8 cellular contexts compared by ENCODE assay signal in the genomic region with DNA sequence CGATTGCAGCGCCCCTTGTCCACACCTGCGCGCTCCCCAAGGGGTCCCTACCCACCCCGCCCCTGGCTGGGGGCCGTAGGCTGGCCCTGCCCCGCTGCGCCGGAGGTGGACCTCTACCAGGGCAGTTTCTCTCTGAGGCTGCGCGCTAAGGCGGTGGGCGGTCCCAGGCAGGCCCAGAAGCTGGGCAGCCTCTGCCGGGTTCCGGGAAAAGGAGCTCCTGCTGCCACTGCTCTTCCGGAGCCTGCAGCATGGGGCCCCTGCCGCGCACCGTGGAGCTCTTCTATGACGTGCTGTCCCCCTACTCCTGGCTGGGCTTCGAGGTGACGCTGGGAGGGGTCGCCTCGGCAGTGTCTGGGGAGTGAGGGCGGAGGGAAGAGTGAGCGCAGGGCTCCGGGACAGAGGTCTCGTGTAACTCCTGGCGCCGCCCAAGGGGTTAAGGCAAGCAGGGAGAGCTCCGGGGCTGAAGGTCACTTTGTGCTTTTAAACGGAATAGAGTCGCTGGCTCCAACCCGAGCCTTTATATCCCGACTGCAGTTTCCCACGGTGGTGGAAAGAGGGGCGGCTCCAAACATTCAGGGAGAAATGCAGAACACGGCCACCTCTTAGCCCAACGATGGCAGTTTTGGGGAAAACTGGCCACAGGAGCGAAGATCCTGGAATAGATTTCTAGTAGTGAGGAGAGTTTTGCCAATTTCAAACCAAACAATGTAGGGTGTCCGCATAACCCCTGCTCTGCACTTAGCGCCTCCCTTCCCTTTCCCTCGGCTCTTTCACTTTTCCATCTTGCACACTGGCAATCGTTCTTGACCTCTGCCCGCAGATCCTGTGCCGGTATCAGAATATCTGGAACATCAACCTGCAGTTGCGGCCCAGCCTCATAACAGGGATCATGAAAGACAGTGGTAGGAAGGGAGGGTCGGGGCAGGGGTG. TPM values are rescaled to one million over a fixed set of nuclear protein-coding genes. Genes with fewer than 3 reads are reported as not detected.
DNase-seq lines count a peak whose midpoint lies in the region; ATAC-seq and TF ChIP-seq lines count a peak whose summit lies in the region.

A gene (plus strand): TSS at position 176 of the 930 bp plus-strand sequence. CDS start 73 bp downstream, at position 249.

- H3K27ac ChIP-seq in neural cell (ENCODE audit: low read length) = no peak within 1 kb of the TSS
- peak within 1 kb of the TSS; percentile 89 to 95 (median 93) for H3K27ac ChIP-seq in stomach

- H3F3A ChIP-seq in neural cell (ENCODE audit: insufficient read depth, low read length, poor library complexity, severe bottlenecking) = no peaks in the 10 kb centered on the region

- no peak within 1 kb of the TSS for H3K4me2 ChIP-seq in neural cell (ENCODE audit: low read length)

- TF ChIP-seq CTCF in neural cell (IDR thresholded peaks at IDR 0.05; ENCODE audit: poor library complexity, severe bottlenecking) (no peak), stomach (IDR thresholded peaks at IDR 0.05) (no peak)

- H3K9me3 ChIP-seq in neural cell (ENCODE audit: low read length) (no peaks in the 10 kb centered on the region), stomach (no peaks in the 10 kb centered on the region)

- WGBS in stomach, 5 donors = 0 to 2% (median 1%) methylated on average over 30 to 48 of the region's 48 CpGs

- peak within 1 kb of the TSS; percentile 57 for H3K9ac ChIP-seq in neural cell (ENCODE audit: low read length)

- H3K4me3 ChIP-seq in neural cell (ENCODE audit: low read length) = peak within 1 kb of the TSS; percentile 70
- peak within 1 kb of the TSS; percentile 79 to 88 (median 81) for H3K4me3 ChIP-seq in stomach

- peak within 1 kb of the TSS; percentile 56 for H2AFZ ChIP-seq in neural cell (ENCODE audit: low read depth, low read length)

- H3K27me3 ChIP-seq in neural cell (ENCODE audit: insufficient read depth, low read depth, low read length) (no peaks in the 10 kb centered on the region), stomach (no peaks in the 10 kb centered on the region)

- H4K20me1 ChIP-seq in neural cell (ENCODE audit: insufficient read depth) = no peaks in the 10 kb centered on the region

- TF ChIP-seq RAD21 in neural cell (conservative IDR thresholded peaks at IDR 0.05) = no peak

- no peaks in the 10 kb centered on the region for H3K79me2 ChIP-seq in neural cell (replicated peaks; ENCODE audit: insufficient read depth, low read length)

- intact Hi-C loops in stomach (cut with DNase I; ENCODE audit: low total_unique reads) = no loop called here

- H3K9me2 ChIP-seq in neural cell (ENCODE audit: insufficient read depth, low read length) = no peaks in the 10 kb centered on the region

- H3K4me1 ChIP-seq in stomach = peaks cover 13 to 37% (median 28%) of the 10 kb centered on the region in 4 donors

- TF ChIP-seq POLR2A in Raji (IDR thresholded peaks at IDR 0.05; ENCODE audit: insufficient read depth, low read depth, low read length) (peak; percentile 96), stomach (IDR thresholded peaks at IDR 0.05) (peak in 2 of 4 donors; percentile 15 to 56)

- DNase-seq in DMS53 (lab: John Stamatoyannopoulos, UW) = peak; percentile 87
- peak; percentile 63 for DNase-seq in HuH-7.5 (ENCODE audit: low spot score)
- DNase-seq in activated effector memory CD4-positive, alpha-beta T cell treated with anti-CD3 and anti-CD28 coated beads, Interleukin-2, amount 50 U/mL, for 16 hours = peak; percentile 94
- peak; percentile 31 for DNase-seq in fibroblast of the conjunctiva (ENCODE audit: low read depth)
- peak; percentile 85 for DNase-seq in stomach

- H3K36me3 ChIP-seq in neural cell (ENCODE audit: insufficient read depth, low read length) (no peaks in the 10 kb centered on the region), stomach (peaks cover 19 to 33% (median 22%) of the 10 kb centered on the region in 4 donors)

- peak; percentile 94 for ATAC-seq in GM21526 (IDR thresholded peaks at IDR 0.05; ENCODE audit: low FRiP score, unreplicated experiment)

- TF ChIP-seq EP300 in neural cell (conservative IDR thresholded peaks at IDR 0.05; ENCODE audit: poor library complexity, severe bottlenecking) (no peak), stomach (IDR thresholded peaks at IDR 0.05) (no peak)

TF ChIP-seq in neural cell, 6 proteins besides CTCF, POLR2A, EP300 and RAD21:
- TF ChIP-seq TAF1 (IDR thresholded peaks at IDR 0.05; ENCODE audit: low read depth) (no peak), EZH2 (IDR thresholded peaks at IDR 0.05; ENCODE audit: borderline replicate concordance, insufficient read depth, low read length, poor library complexity, severe bottlenecking) (no peak)
- TF ChIP-seq, protein P1, sequence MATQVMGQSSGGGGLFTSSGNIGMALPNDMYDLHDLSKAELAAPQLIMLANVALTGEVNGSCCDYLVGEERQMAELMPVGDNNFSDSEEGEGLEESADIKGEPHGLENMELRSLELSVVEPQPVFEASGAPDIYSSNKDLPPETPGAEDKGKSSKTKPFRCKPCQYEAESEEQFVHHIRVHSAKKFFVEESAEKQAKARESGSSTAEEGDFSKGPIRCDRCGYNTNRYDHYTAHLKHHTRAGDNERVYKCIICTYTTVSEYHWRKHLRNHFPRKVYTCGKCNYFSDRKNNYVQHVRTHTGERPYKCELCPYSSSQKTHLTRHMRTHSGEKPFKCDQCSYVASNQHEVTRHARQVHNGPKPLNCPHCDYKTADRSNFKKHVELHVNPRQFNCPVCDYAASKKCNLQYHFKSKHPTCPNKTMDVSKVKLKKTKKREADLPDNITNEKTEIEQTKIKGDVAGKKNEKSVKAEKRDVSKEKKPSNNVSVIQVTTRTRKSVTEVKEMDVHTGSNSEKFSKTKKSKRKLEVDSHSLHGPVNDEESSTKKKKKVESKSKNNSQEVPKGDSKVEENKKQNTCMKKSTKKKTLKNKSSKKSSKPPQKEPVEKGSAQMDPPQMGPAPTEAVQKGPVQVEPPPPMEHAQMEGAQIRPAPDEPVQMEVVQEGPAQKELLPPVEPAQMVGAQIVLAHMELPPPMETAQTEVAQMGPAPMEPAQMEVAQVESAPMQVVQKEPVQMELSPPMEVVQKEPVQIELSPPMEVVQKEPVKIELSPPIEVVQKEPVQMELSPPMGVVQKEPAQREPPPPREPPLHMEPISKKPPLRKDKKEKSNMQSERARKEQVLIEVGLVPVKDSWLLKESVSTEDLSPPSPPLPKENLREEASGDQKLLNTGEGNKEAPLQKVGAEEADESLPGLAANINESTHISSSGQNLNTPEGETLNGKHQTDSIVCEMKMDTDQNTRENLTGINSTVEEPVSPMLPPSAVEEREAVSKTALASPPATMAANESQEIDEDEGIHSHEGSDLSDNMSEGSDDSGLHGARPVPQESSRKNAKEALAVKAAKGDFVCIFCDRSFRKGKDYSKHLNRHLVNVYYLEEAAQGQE (IDR thresholded peaks at IDR 0.05; ENCODE audit: borderline replicate concordance) = no peak

RNA-seq across cellular contexts. Expression of the gene that starts here (rescaled TPM):
- 12.8 and 16.5 TPM in 2 replicates for polyA plus RNA-seq in neural cell
- 6.8 and 10.8 TPM in 2 replicates for polyA minus RNA-seq in neural cell
- total RNA-seq in stomach = 100 to 1,000 TPM in 4 of 5 donors, 10 to 100 TPM in 1; 71.8 to 305 (median 164) TPM
- 100 to 1,000 TPM; 118 to 177 (median 141) TPM for polyA plus RNA-seq in stomach

Comparison
In these comparisons a context has a peak if more than half of its experiments do, and no peak if none do; other contexts are left out.
1. DNase-seq: peak in every context shown above with its lines; median percentile 94 in activated effector memory CD4-positive, alpha-beta T cell treated with anti-CD3 and anti-CD28 coated beads, Interleukin-2, amount 50 U/mL, for 16 hours; 87 in DMS53; 85 in stomach; 63 in HuH-7.5; 31 in fibroblast of the conjunctiva.